In the genomic region with DNA sequence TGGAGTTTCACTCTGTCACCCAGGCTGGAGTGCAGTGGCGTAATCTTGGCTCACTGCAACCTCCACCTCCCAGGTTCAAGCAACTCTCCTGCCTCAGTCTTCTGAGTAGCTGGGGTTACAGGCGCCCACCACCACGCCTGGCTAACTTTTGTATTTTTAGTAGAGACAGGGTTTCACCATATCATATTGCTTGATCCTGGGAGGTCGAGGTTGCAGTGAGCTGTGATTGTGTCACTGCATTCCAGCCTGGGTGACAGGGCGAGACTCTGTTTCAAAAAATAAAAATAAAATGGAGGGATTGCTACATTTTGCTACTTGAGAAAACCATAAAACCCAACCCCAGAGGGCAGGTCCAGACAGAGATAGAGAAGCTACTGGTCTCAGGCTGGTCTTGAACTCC, we compare ENCODE assay signal across 10 cellular contexts. TPM values are rescaled to one million over a fixed set of nuclear protein-coding genes. Genes with fewer than 3 reads are reported as not detected.
A peak's percentile ranks its signal among the peaks of the same experiment; 100 is the strongest.
DNase-seq lines count a peak whose midpoint lies in the region; ATAC-seq and TF ChIP-seq lines count a peak whose summit lies in the region.
"Not testable (repeated sequence)": the region's sequence is repeated elsewhere in the genome, so short reads cannot be mapped to it uniquely, and the experiment has no call there.
"Had no signal": no experiment of that assay in that cellular context is flagged by ENCODE, and none has a peak within 500 bp of the region (broad histone marks: within the 10 kb centered on the region; RNA-seq: fewer than 3 reads in every experiment).

No MANE protein-coding gene starts in this region.

- not testable (repeated sequence) for TF ChIP-seq POLR2A in testis (IDR thresholded peaks at IDR 0.05)

- H3K36me3 ChIP-seq in GM23248 (ENCODE audit: low read depth) = peaks cover 40% of the 10 kb centered on the region
- peaks cover 2 to 75% of the 10 kb centered on the region in 2 donors for H3K36me3 ChIP-seq in psoas muscle (ENCODE audit: insufficient read depth in 1 of 2, low read depth in 1 of 2)
- not testable (repeated sequence) for H3K36me3 ChIP-seq in testis (ENCODE audit: low read depth, missing control alignments)

- H3K27ac ChIP-seq in GM23248 = peak overlapping the region; percentile 52
- peak overlapping the region; percentile 27 for H3K27ac ChIP-seq in psoas muscle
- H3K27ac ChIP-seq in testis = peak overlapping the region; percentile 57 to 58

- in situ Hi-C loops in GM23248 (cut with MboI) = not testable (repeated sequence)

- not testable (repeated sequence) for H4K20me1 ChIP-seq in GM23248 (ENCODE audit: insufficient read depth)

- H3K36me3 Mint-ChIP-seq in MCF 10A (ENCODE audit: insufficient read depth, unreplicated experiment) (peaks cover 62% of the 10 kb centered on the region), memory B cell (peaks cover 18% of the 10 kb centered on the region)

- not testable (repeated sequence) for H3K9me3 Mint-ChIP-seq in MCF 10A (ENCODE audit: unreplicated experiment); memory B cell

- H3K4me2 ChIP-seq in GM23248 (ENCODE audit: unreplicated experiment) = peak overlapping the region; percentile 33

- 47 to 51% methylated on average over 5 of the region's 5 CpGs for WGBS in GM23248 (ENCODE audit: low coverage in 1 of 2, low lambda C conversion rate in 2 of 2, missing lambda C conversion rate in 2 of 2), 2 experiments
- WGBS in psoas muscle, 3 donors = 60 to 72% (median 68%) methylated on average over 5 of the region's 5 CpGs
- WGBS in testis, 2 donors = 67 to 77% methylated on average over 5 of the region's 5 CpGs

- ATAC-seq in memory B cell (ENCODE audit: low read depth) = not testable (repeated sequence)
- ATAC-seq in psoas muscle = peak; percentile 61 to 87 (median 76)

- not testable (repeated sequence) for H3K4me1 Mint-ChIP-seq in MCF 10A (ENCODE audit: insufficient read depth, unreplicated experiment); memory B cell

- not testable (repeated sequence) for H3K9me3 ChIP-seq in GM23248 (ENCODE audit: low read depth); psoas muscle; testis

- intact Hi-C loops in MCF 10A (cut with micrococcal nuclease); psoas muscle (cut with DNase I); testis (cut with DNase I; ENCODE audit: low total_unique reads): not testable (repeated sequence)

- H3K27ac Mint-ChIP-seq in MCF 10A (ENCODE audit: low read depth, unreplicated experiment) (peak overlapping the region; percentile 39), memory B cell (peak overlapping the region; percentile 90)

- not testable (repeated sequence) for H3K4me3 Mint-ChIP-seq in MCF 10A (ENCODE audit: unreplicated experiment); memory B cell

- H3K79me2 ChIP-seq in GM23248 (ENCODE audit: insufficient read depth) = not testable (repeated sequence)

- H3K9ac ChIP-seq in GM23248 = not testable (repeated sequence)

- DNase-seq in GM23248 (peak; percentile 56), SIG-M5 treated with dmso at 0.1 percent for 504 hours (lab: John Stamatoyannopoulos, UW; ENCODE audit: unreplicated experiment) (peak; percentile 34), MCF 10A (ENCODE audit: unreplicated experiment) (peak; percentile 11), fibroblast of villous mesenchyme (ENCODE audit: low read depth) (peak; percentile 30), testis (peak; percentile 61)
- not testable (repeated sequence) for DNase-seq in memory B cell (ENCODE audit: low spot score in 2 of 2); psoas muscle

- H3F3A ChIP-seq in GM23248 (ENCODE audit: insufficient read depth) = not testable (repeated sequence)

- POLR2A ChIA-PET in MCF 10A (lab: Yijun Ruan, JAX) = interaction anchor here (0.7 to 1.1 kb wide), 4 partner anchors 12 to 408 kb away, joined by 3 to 6 read pairs (median 4); partner anchors contain the start of genes ELMOD3 and RETSAT

- H3K4me1 ChIP-seq in GM23248 (ENCODE audit: insufficient read depth) = peaks cover 11% of the 10 kb centered on the region
- not testable (repeated sequence) for H3K4me1 ChIP-seq in psoas muscle, testis

- not testable (repeated sequence) for H3K4me3 ChIP-seq in GM23248; fibroblast of villous mesenchyme (ENCODE audit: low read depth, low read length); psoas muscle; testis

- H3K27me3 Mint-ChIP-seq in MCF 10A (ENCODE audit: insufficient read depth, unreplicated experiment); memory B cell: not testable (repeated sequence)

- H2AFZ ChIP-seq in GM23248 = not testable (repeated sequence)

- not testable (repeated sequence) for BruUV-seq in MCF 10A (replicated peaks; lab: Mats Ljungman, UMichigan)

- H3K9me2 ChIP-seq in GM23248 (ENCODE audit: insufficient read depth) = not testable (repeated sequence)

- CTCF ChIA-PET in MCF 10A (lab: Yijun Ruan, JAX) = interaction anchor here (0.7 to 0.9 kb wide), 2 partner anchors 9 to 23 kb away, joined by 4 to 6 read pairs; no protein-coding TSS in a partner anchor

- TF ChIP-seq CTCF in MCF 10A (IDR thresholded peaks at IDR 0.05; ENCODE audit: unreplicated experiment); fibroblast of villous mesenchyme (IDR thresholded peaks at IDR 0.05; ENCODE audit: insufficient read depth, low read depth, low read length); psoas muscle (IDR thresholded peaks at IDR 0.05); testis (IDR thresholded peaks at IDR 0.05): not testable (repeated sequence)

- H3K27me3 ChIP-seq in GM23248 (replicated peaks; ENCODE audit: insufficient read depth); psoas muscle (ENCODE audit: insufficient read depth in 3 of 3, low read length in 2 of 3); testis: not testable (repeated sequence)

RNA-seq across cellular contexts. Expression of gene CAPG, which starts 27.0 kb away (rescaled TPM):
- total RNA-seq in GM23248 (2014; rRNA removed; shearing (Covaris generic)) = 223 and 249 TPM in 2 replicates
- polyA plus RNA-seq in GM23248 (2016; fragmentation: Nextera tagmentation; extraction: Ambion mirVana) (346 and 384 TPM in 2 replicates), psoas muscle (10 to 100 TPM in 1 of 3 donors, 1 to 10 TPM in 2; 2.8 to 10.2 (median 6.6) TPM), testis (ENCODE audit: insufficient read depth, low read depth, low replicate concordance) (74.5 TPM)
- total RNA-seq in MCF 10A (2022) (173 and 188 TPM in 2 replicates), fibroblast of villous mesenchyme (56.6 and 75.7 TPM in 2 replicates), psoas muscle (10 to 100 TPM in 1 of 4 donors, 1 to 10 TPM in 3; 4.2 to 11.1 (median 8.6) TPM), testis (10 to 100 TPM; 17.7 to 29.4 TPM)

RNA-seq across cellular contexts. Expression of gene ELMOD3, which starts 28.6 kb away (rescaled TPM):
- 15.4 and 23.8 TPM in 2 replicates for total RNA-seq in GM23248 (2014; rRNA removed; shearing (Covaris generic))
- polyA plus RNA-seq in GM23248 (2016; fragmentation: Nextera tagmentation; extraction: Ambion mirVana) = 12.8 and 15.3 TPM in 2 replicates
- 16.2 and 16.7 TPM in 2 replicates for total RNA-seq in MCF 10A (2022)
- total RNA-seq in fibroblast of villous mesenchyme = 15.8 and 19.4 TPM in 2 replicates
- 10 to 100 TPM; 16.0 to 19.2 (median 17.6) TPM for total RNA-seq in psoas muscle
- polyA plus RNA-seq in psoas muscle = 10 to 100 TPM; 17.2 to 33.2 (median 20.4) TPM
- 10 to 100 TPM; 38.4 to 51.6 TPM for total RNA-seq in testis
- polyA plus RNA-seq in testis (ENCODE audit: insufficient read depth, low read depth, low replicate concordance) = 26.2 TPM

RNA-seq across cellular contexts. Expression of gene RETSAT, which starts 28.8 kb away (rescaled TPM):
- total RNA-seq in GM23248 (2014; rRNA removed; shearing (Covaris generic)) = 46.0 and 68.6 TPM in 2 replicates
- 15.6 and 20.4 TPM in 2 replicates for polyA plus RNA-seq in GM23248 (2016; fragmentation: Nextera tagmentation; extraction: Ambion mirVana)
- total RNA-seq in MCF 10A (2022) = 59.2 and 60.4 TPM in 2 replicates
- total RNA-seq in fibroblast of villous mesenchyme = 45.1 and 56.1 TPM in 2 replicates
- 100 to 1,000 TPM in 1 of 4 donors, 10 to 100 TPM in 3; 28.3 to 115 (median 63.3) TPM for total RNA-seq in psoas muscle
- 10 to 100 TPM; 36.9 to 74.3 (median 45.6) TPM for polyA plus RNA-seq in psoas muscle
- 10 to 100 TPM; 54.0 to 60.5 TPM for total RNA-seq in testis
- 49.7 TPM for polyA plus RNA-seq in testis (ENCODE audit: insufficient read depth, low read depth, low replicate concordance)

RNA-seq across cellular contexts. Expression of gene SH2D6, which starts 35.4 kb away (rescaled TPM):
- total RNA-seq in GM23248 (2014; rRNA removed; shearing (Covaris generic)) = not detected in 2 replicates
- polyA plus RNA-seq in GM23248 (2016; fragmentation: Nextera tagmentation; extraction: Ambion mirVana) = 0.31 TPM in 1 of 2 replicates, not detected in the other
- total RNA-seq in MCF 10A (2022) = 0.84 and 2.2 TPM in 2 replicates
- total RNA-seq in fibroblast of villous mesenchyme = 0.43 TPM in 1 of 2 replicates, not detected in the other
- total RNA-seq in psoas muscle = 1 to 10 TPM in 1 of 4 donors, under 1 TPM in 2, not detected in 1; 0.48 to 1.4 (median 0.62) TPM
- polyA plus RNA-seq in psoas muscle = 1 to 10 TPM in 1 of 3 donors, under 1 TPM in 2; 0.25 to 1.1 (median 0.77) TPM
- total RNA-seq in testis = 10 to 100 TPM; 11.2 to 13.6 TPM
- 15.9 TPM for polyA plus RNA-seq in testis (ENCODE audit: insufficient read depth, low read depth, low replicate concordance)
- total RNA-seq: GM23338, RPMI7951 had no signal
- polyA plus RNA-seq: CD4-positive, alpha-beta memory T cell had no signal

RNA-seq across cellular contexts. Expression of gene TGOLN2, which starts 55.4 kb away (rescaled TPM):
- total RNA-seq in GM23248 (2014; rRNA removed; shearing (Covaris generic)) = 96.8 and 125 TPM in 2 replicates
- polyA plus RNA-seq in GM23248 (2016; fragmentation: Nextera tagmentation; extraction: Ambion mirVana) (117 and 118 TPM in 2 replicates), psoas muscle (10 to 100 TPM; 14.3 to 51.7 (median 21.9) TPM), testis (ENCODE audit: insufficient read depth, low read depth, low replicate concordance) (80.6 TPM)
- total RNA-seq in MCF 10A (2022) (62.9 and 65.5 TPM in 2 replicates), fibroblast of villous mesenchyme (119 and 131 TPM in 2 replicates), psoas muscle (10 to 100 TPM; 35.0 to 43.0 (median 36.9) TPM), testis (100 to 1,000 TPM; 115 to 143 TPM)
